ENCODE assay signal across 14 cellular contexts in genomic region chr2:143489135-143489534, GRCh38.
DNase-seq lines count a peak whose midpoint lies in the region; ATAC-seq and TF ChIP-seq lines count a peak whose summit lies in the region.
"Had no signal": no experiment of that assay in that cellular context is flagged by ENCODE, and none has a peak within 500 bp of the region (broad histone marks: within the 10 kb centered on the region; RNA-seq: fewer than 3 reads in every experiment).

No MANE protein-coding gene starts in this region.

- no peaks in the 10 kb centered on the region for H3K36me3 ChIP-seq in PC-9 (ENCODE audit: low read depth)
- no peaks in the 10 kb centered on the region for H3K36me3 ChIP-seq in transverse colon

- H3K9me3 ChIP-seq in PC-9 (ENCODE audit: insufficient read depth, low read depth) (no peaks in the 10 kb centered on the region), transverse colon (no peaks in the 10 kb centered on the region)

- no peaks in the 10 kb centered on the region for H3K79me2 ChIP-seq in PC-9 (ENCODE audit: low read depth)

- DNase-seq in Caki2 (ENCODE audit: low read depth), result peak; percentile 20
- peak in 1 of 2 experiments; percentile 57 for DNase-seq in PC-9
- peak; percentile 65 for DNase-seq in dedifferentiated amniotic fluid mesenchymal stem cell (ENCODE audit: extremely low spot score)
- DNase-seq in renal cortical epithelial cell (ENCODE audit: low read depth), result peak; percentile 60
- DNase-seq in NOMO-1 treated with DMSO at 0.1 percent for 48 hours (lab: John Stamatoyannopoulos, UW; ENCODE audit: unreplicated experiment), result no peak
- DNase-seq in activated naive CD8-positive, alpha-beta T cell treated with anti-CD3 and anti-CD28 coated beads, Interleukin-2, amount 50 U/mL, for 24 hours, result no peak
- DNase-seq in transverse colon, result no peak
- DNase-seq: activated CD4-positive, alpha-beta T cell treated with anti-CD3 and anti-CD28 coated beads for 1 hour; activated T-cell treated with anti-CD3 and anti-CD28 coated beads, Interleukin-2, amount 50 U/mL, for 72 hours; Calu3; NCI-H187 treated with DMSO at 0.1 percent for 48 hours; stimulated activated CD4-positive, alpha-beta T cell treated with anti-CD3 and anti-CD28 coated beads, Interleukin-4, amount 100 ng/mL, for 4 hours had no signal

- ATAC-seq in activated naive CD8-positive, alpha-beta T cell treated with anti-CD3 and anti-CD28 coated beads, Interleukin-2, amount 50 U/mL, for 24 hours, result no peak
- ATAC-seq in HG03097 (IDR thresholded peaks at IDR 0.05; ENCODE audit: low FRiP score, unreplicated experiment), result no peak
- ATAC-seq: activated T-cell treated with anti-CD3 and anti-CD28 coated beads, Interleukin-2, amount 50 U/mL, for 72 hours had no signal

- no peak overlapping the region for H3K27ac Mint-ChIP-seq in activated naive CD8-positive, alpha-beta T cell treated with anti-CD3 and anti-CD28 coated beads, Interleukin-2, amount 50 U/mL, for 24 hours
- H3K27ac Mint-ChIP-seq: activated T-cell treated with anti-CD3 and anti-CD28 coated beads, Interleukin-2, amount 50 U/mL, for 72 hours; stimulated activated naive CD8-positive, alpha-beta T cell treated with anti-CD3 and anti-CD28 coated beads, Interleukin-15, Interleukin-2, amounts not matched to agents 100 ng/mL and 50 ng/mL, for 24 hours had no signal

- no peaks in the 10 kb centered on the region for H4K20me1 ChIP-seq in PC-9 (ENCODE audit: insufficient read depth)

- H3K9me3 Mint-ChIP-seq in activated naive CD8-positive, alpha-beta T cell treated with anti-CD3 and anti-CD28 coated beads, Interleukin-2, amount 50 U/mL, for 24 hours, result peaks cover 13% of the 10 kb centered on the region

- TF ChIP-seq POLR2A in transverse colon (IDR thresholded peaks at IDR 0.05), result no peak

- H3K4me3 ChIP-seq in PC-9, result no peak overlapping the region
- H3K4me3 ChIP-seq in transverse colon, result no peak overlapping the region

- in situ Hi-C loops in Caki2 (cut with HindIII; ENCODE audit: low pct_unique_long_range_greater_than_20kb, low sequenced_read_pairs) (no loop called here), transverse colon (cut with MboI; ENCODE audit: low pct_ligation_motif_present in 1 of 4, low pct_unique_long_range_greater_than_20kb in 1 of 4, low sequenced_read_pairs in 3 of 4) (no loop called here)

- H3K4me1 ChIP-seq in PC-9 (replicated peaks; ENCODE audit: insufficient read depth) (no peaks in the 10 kb centered on the region), transverse colon (no peaks in the 10 kb centered on the region)

- no peaks in the 10 kb centered on the region for H3K27me3 Mint-ChIP-seq in activated naive CD8-positive, alpha-beta T cell treated with anti-CD3 and anti-CD28 coated beads, Interleukin-2, amount 50 U/mL, for 24 hours
- H3K27me3 Mint-ChIP-seq: stimulated activated naive CD8-positive, alpha-beta T cell treated with anti-CD3 and anti-CD28 coated beads, Interleukin-15, Interleukin-2, amounts not matched to agents 100 ng/mL and 50 ng/mL, for 24 hours had no signal

- no peaks in the 10 kb centered on the region for H3F3A ChIP-seq in PC-9 (ENCODE audit: insufficient read depth, low read depth)

- H3K4me1 Mint-ChIP-seq in activated naive CD8-positive, alpha-beta T cell treated with anti-CD3 and anti-CD28 coated beads, Interleukin-2, amount 50 U/mL, for 24 hours, result peaks cover 16% of the 10 kb centered on the region

- H3K9me2 ChIP-seq in PC-9 (ENCODE audit: insufficient read depth), result no peaks in the 10 kb centered on the region

- intact Hi-C loops in PC-9 (cut with micrococcal nuclease; ENCODE audit: unreplicated experiment) (no loop called here), transverse colon (cut with DNase I; ENCODE audit: low total_unique reads) (no loop called here)

- 81 to 90% methylated on average over 3 of the region's 3 CpGs for WGBS in transverse colon (ENCODE audit: low coverage in 1 of 2), 2 donors

- H3K36me3 Mint-ChIP-seq in activated naive CD8-positive, alpha-beta T cell treated with anti-CD3 and anti-CD28 coated beads, Interleukin-2, amount 50 U/mL, for 24 hours (ENCODE audit: low read depth), result peaks cover 38% of the 10 kb centered on the region

- H3K4me3 Mint-ChIP-seq in activated naive CD8-positive, alpha-beta T cell treated with anti-CD3 and anti-CD28 coated beads, Interleukin-2, amount 50 U/mL, for 24 hours, result no peak overlapping the region
- H3K4me3 Mint-ChIP-seq: activated T-cell treated with anti-CD3 and anti-CD28 coated beads, Interleukin-2, amount 50 U/mL, for 72 hours; stimulated activated naive CD8-positive, alpha-beta T cell treated with anti-CD3 and anti-CD28 coated beads, Interleukin-15, Interleukin-2, amounts not matched to agents 100 ng/mL and 50 ng/mL, for 24 hours had no signal

- CTCF ChIA-PET in PC-9 (lab: Charles Lee), result no interaction called here

- POLR2A ChIA-PET in PC-9 (lab: Charles Lee; ENCODE audit: unreplicated experiment), result interaction anchor here (0.6 to 0.7 kb wide), 2 partner anchors 59 to 1434 kb away, joined by 3 to 7 read pairs; no protein-coding TSS in a partner anchor

- TF ChIP-seq CTCF in PC-9 (conservative IDR thresholded peaks at IDR 0.05) (no peak), transverse colon (IDR thresholded peaks at IDR 0.05) (no peak)

- no peak for TF ChIP-seq EP300 in transverse colon (IDR thresholded peaks at IDR 0.05; ENCODE audit: low read depth)

- H3K27ac ChIP-seq in PC-9 (no peak overlapping the region), transverse colon (no peak overlapping the region)

- H3K4me2 ChIP-seq in PC-9, result peak overlapping the region; percentile 18; the same call in 1 of the 2 replicates

- no TSS peak for BruUV-seq in PC-9 (replicated peaks; lab: Mats Ljungman, UMichigan)

- H3K27me3 ChIP-seq in PC-9 (ENCODE audit: insufficient read depth, low read depth) (no peaks in the 10 kb centered on the region), transverse colon (no peaks in the 10 kb centered on the region)

- no peak overlapping the region for H2AFZ ChIP-seq in PC-9

Comparison
In these comparisons a context has a peak if more than half of its experiments do, and no peak if none do; other contexts are left out.
1. DNase-seq: peak in Caki2 (single experiment), dedifferentiated amniotic fluid mesenchymal stem cell (single experiment) and renal cortical epithelial cell (single experiment); none in NOMO-1 treated with DMSO at 0.1 percent for 48 hours (single experiment), activated naive CD8-positive, alpha-beta T cell treated with anti-CD3 and anti-CD28 coated beads, Interleukin-2, amount 50 U/mL, for 24 hours (single experiment) and transverse colon (single experiment).